Comparison of ENCODE assay signal across 8 cellular contexts in the genomic region with DNA sequence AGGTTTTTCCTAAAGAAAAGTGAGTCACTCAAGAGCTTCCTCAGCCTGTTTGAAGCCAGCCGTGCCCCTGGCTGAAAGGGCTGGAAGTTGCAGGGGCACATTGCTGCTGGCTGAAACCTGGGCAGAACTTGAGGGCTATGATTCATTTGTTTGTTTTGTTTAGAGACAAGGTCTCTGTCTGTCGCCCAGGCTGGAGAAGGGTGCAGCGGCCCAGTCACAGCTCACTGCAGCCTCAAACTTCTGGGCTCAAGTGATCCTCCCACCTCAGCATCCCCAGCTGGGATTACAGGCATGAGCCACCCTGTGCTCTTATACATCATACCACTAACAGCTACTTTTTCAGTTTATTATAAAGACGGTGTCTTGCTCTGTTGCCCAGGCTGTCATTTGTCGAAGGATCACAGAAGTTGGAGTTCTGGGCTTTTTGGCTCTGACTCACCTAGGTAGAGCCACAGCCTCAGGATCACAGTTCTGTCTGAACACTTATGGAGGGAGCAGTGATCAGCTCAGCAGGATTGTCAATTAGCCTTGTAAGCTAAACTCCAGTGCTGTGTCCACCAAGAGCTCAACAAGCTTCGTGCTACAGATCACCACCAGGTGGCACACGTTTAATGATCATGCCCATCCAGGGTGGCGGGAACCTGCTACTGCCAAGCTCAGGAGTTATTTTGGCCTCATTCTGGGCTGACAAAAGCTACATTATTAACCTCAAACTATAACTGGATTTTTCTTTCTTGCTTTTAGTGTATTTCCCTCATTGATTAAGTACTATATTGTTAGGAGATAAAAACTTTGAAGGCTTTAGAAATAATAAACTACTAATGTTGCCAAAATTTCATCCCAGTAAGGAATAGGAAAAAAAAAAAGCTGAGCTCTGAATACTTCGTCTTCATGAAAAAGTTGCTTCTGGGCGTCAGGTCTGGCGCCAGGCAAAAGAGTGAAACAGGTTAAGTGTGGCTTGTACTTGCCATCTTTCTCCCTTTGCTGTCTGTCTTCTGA. TPM values are rescaled to one million over a fixed set of nuclear protein-coding genes. Genes with fewer than 3 reads are reported as not detected.
DNase-seq lines count a peak whose midpoint lies in the region; ATAC-seq and TF ChIP-seq lines count a peak whose summit lies in the region.

No MANE protein-coding gene starts in this region.

- DNase-seq in GM13977 (ENCODE audit: low spot score) (peak; percentile 77), NCI-H69 (lab: John Stamatoyannopoulos, UW) (peak; percentile 79), dermis microvascular lymphatic vessel endothelial cell (ENCODE audit: low read depth in 2 of 2) (peak; percentile 65 to 85), lung microvascular endothelial cell (ENCODE audit: low read depth in 2 of 2) (peak; percentile 81 to 88)
- peak; percentile 83 for DNase-seq in activated CD4-positive, alpha-beta T cell treated with anti-CD3 and anti-CD28 coated beads, Interleukin-2, amount 10 ng/mL, durations not matched to agents 7 days and 5 days
- peak; percentile 45 for DNase-seq in stimulated activated CD8-positive, alpha-beta memory T cell treated with anti-CD3 and anti-CD28 coated beads, Interleukin-4, amount 100 ng/mL, for 24 hours (ENCODE audit: low read depth)

- in situ Hi-C loops in GM13977 (cut with MboI; ENCODE audit: low pct_unique_long_range_greater_than_20kb, low sequenced_read_pairs, unreplicated experiment) = loop anchor here (10.0 kb wide), 1 partner anchor 277 kb away; no protein-coding TSS in a partner anchor

- POLR2A ChIA-PET in activated CD4-positive, alpha-beta T cell treated with anti-CD3 and anti-CD28 coated beads, Interleukin-2, amount 10 ng/mL, durations not matched to agents 7 days and 5 days (lab: Charles Lee) = interaction anchor here (0.6 kb wide), 1 partner anchor 195 kb away, joined by 4 read pairs; no protein-coding TSS in a partner anchor

- no peaks in the 10 kb centered on the region for H3K4me1 Mint-ChIP-seq in activated CD4-positive, alpha-beta T cell treated with anti-CD3 and anti-CD28 coated beads, Interleukin-2, amount 10 ng/mL, durations not matched to agents 7 days and 5 days

- CTCF ChIA-PET in activated CD4-positive, alpha-beta T cell treated with anti-CD3 and anti-CD28 coated beads, Interleukin-2, amount 10 ng/mL, durations not matched to agents 7 days and 5 days (lab: Charles Lee) = interaction anchor here (0.6 to 5.5 kb wide), 22 partner anchors 7 to 297 kb away, joined by 3 to 63 read pairs (median 3); no protein-coding TSS in a partner anchor

- H3K9me3 Mint-ChIP-seq in activated CD4-positive, alpha-beta T cell treated with anti-CD3 and anti-CD28 coated beads, Interleukin-2, amount 10 ng/mL, durations not matched to agents 7 days and 5 days = no peaks in the 10 kb centered on the region

- no peak overlapping the region for H3K27ac Mint-ChIP-seq in activated CD4-positive, alpha-beta T cell treated with anti-CD3 and anti-CD28 coated beads, Interleukin-2, amount 10 ng/mL, durations not matched to agents 7 days and 5 days

- H3K27me3 Mint-ChIP-seq in activated CD4-positive, alpha-beta T cell treated with anti-CD3 and anti-CD28 coated beads, Interleukin-2, amount 10 ng/mL, durations not matched to agents 7 days and 5 days = no peaks in the 10 kb centered on the region

- no peaks in the 10 kb centered on the region for H3K36me3 Mint-ChIP-seq in activated CD4-positive, alpha-beta T cell treated with anti-CD3 and anti-CD28 coated beads, Interleukin-2, amount 10 ng/mL, durations not matched to agents 7 days and 5 days (ENCODE audit: low read depth)

- TF ChIP-seq CTCF in 22Rv1 (IDR thresholded peaks at IDR 0.05) = peak; percentile 85
- TF ChIP-seq CTCF in GM13977 (IDR thresholded peaks at IDR 0.05; ENCODE audit: extremely low read depth, insufficient read depth, missing control alignments) = peak; percentile 82

- peak; percentile 65 for ATAC-seq in HG03520 (IDR thresholded peaks at IDR 0.05; ENCODE audit: unreplicated experiment)

- no peak overlapping the region for H3K4me3 Mint-ChIP-seq in activated CD4-positive, alpha-beta T cell treated with anti-CD3 and anti-CD28 coated beads, Interleukin-2, amount 10 ng/mL, durations not matched to agents 7 days and 5 days

- no peak overlapping the region for H3K27ac ChIP-seq in 22Rv1

RNA-seq across cellular contexts. Expression of a gene that starts 57.9 kb away (rescaled TPM):
- not detected for total RNA-seq in activated CD4-positive, alpha-beta T cell treated with anti-CD3 and anti-CD28 coated beads, Interleukin-2, amount 10 ng/mL, durations not matched to agents 7 days and 5 days
- total RNA-seq in dermis microvascular lymphatic vessel endothelial cell = under 0.01 TPM in 2 replicates
- under 0.01 TPM in 1 of 2 replicates, not detected in the other for total RNA-seq in lung microvascular endothelial cell
